ENCODE assay signal across 36 cellular contexts in the genomic region with DNA sequence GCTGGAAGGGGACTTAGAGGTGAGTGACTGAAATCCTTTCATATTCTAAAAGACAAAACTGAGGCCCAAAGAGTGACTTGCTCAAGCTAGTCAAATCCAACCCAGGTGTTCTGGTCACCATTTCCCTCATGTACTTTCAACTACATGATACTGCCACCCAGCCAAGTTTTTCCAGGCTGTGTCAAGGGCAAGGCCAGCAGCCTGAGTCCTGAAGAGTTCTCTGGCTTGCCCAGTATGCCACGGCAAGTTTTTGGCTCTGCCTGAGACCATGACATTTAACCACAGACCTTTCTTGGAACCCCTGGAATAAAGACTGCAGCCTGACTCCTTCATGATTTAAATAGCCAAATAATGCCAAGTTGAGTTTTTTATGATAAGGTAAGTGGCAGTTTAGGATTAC.
"Had no signal": no experiment of that assay in that cellular context is flagged by ENCODE, and none has a peak within 500 bp of the region (broad histone marks: within the 10 kb centered on the region; RNA-seq: fewer than 3 reads in every experiment).

No MANE protein-coding gene starts in this region.

- H3K4me3 ChIP-seq: ascending aorta, breast epithelium, Peyer's patch had no signal

- H3K9me3 ChIP-seq: ascending aorta, breast epithelium, Peyer's patch had no signal

- H3K27ac ChIP-seq: ascending aorta, breast epithelium, Peyer's patch, VCaP had no signal

- ATAC-seq: activated CD8-positive, alpha-beta T cell treated with anti-CD3 and anti-CD28 coated beads for 36 hours; activated T-cell treated with anti-CD3 and anti-CD28 coated beads, Interleukin-2, amount 50 U/mL, for 72 hours; activated T-helper 17 cell treated with anti-CD3 and anti-CD28 coated beads, Interleukin-2, amount 50 U/mL, for 72 hours; PC-3 had no signal

- H3K36me3 ChIP-seq: ascending aorta, breast epithelium, Peyer's patch had no signal

- DNase-seq: activated B cell treated with CpG ODN at 0.5 μM for 24 hours; activated CD4-positive, alpha-beta T cell treated with anti-CD3 and anti-CD28 coated beads for 1 hour; activated CD4-positive, alpha-beta T cell treated with anti-CD3 and anti-CD28 coated beads for 48 hours; activated CD4-positive, alpha-beta T cell treated with anti-CD3 and anti-CD28 coated beads, Interleukin-2, amount 50 U/mL, for 4 hours; activated CD8-positive, alpha-beta T cell treated with anti-CD3 and anti-CD28 coated beads for 36 hours; activated effector memory CD4-positive, alpha-beta T cell treated with anti-CD3 and anti-CD28 coated beads, Interleukin-2, amount 50 U/mL, for 16 hours; activated naive CD4-positive, alpha-beta T cell; activated naive CD4-positive, alpha-beta T cell treated with anti-CD3 and anti-CD28 coated beads, Interleukin-2, amount 50 U/mL, for 16 hours; activated naive CD8-positive, alpha-beta T cell treated with anti-CD3 and anti-CD28 coated beads for 36 hours; activated T-cell treated with anti-CD3 and anti-CD28 coated beads, Interleukin-2, amount 50 U/mL, for 1 hour; activated T-cell treated with anti-CD3 and anti-CD28 coated beads, Interleukin-2, amount 50 U/mL, for 72 hours; amygdala; caudate nucleus; KG1; NCI-H1092 treated with DMSO at 0.1 percent for 48 hours; NCI-H1417; NCI-H146; NCI-H187; NCI-H2029 treated with DMSO at 0.1 percent for 48 hours; NCI-H2107; NCI-H2171; NCI-H510A; NCI-H526; NCI-H748 treated with DMSO at 0.1 percent for 48 hours; NK-92 treated with Interleukin-12 subunit alpha and Interleukin-12 subunit beta, amount 100 ng/mL, for 24 hours; PC-3; Peyer's patch; RPMI8226; SW 1271; T-helper 1 cell; T-helper 2 cell; T-helper 9 cell had no signal

- H3K4me1 ChIP-seq: ascending aorta, breast epithelium, Peyer's patch had no signal

- H3K27me3 ChIP-seq: ascending aorta, Peyer's patch had no signal
